In genomic region chr16:30464078-30464477, GRCh38 we compare ENCODE assay signal across 33 cellular contexts. TPM values are rescaled to one million over a fixed set of nuclear protein-coding genes. Genes with fewer than 3 reads are reported as not detected.
"Had no signal": no experiment of that assay in that cellular context is flagged by ENCODE, and none has a peak within 500 bp of the region (broad histone marks: within the 10 kb centered on the region; RNA-seq: fewer than 3 reads in every experiment).

No MANE protein-coding gene starts in this region.

- ATAC-seq: activated CD4-positive, CD25-positive, alpha-beta regulatory T cell treated with anti-CD3 and anti-CD28 coated beads, Interleukin-2, amount 50 U/mL, for 24 hours; activated T-cell treated with anti-CD3 and anti-CD28 coated beads, Interleukin-2, amount 50 U/mL, for 4 hours; gastroesophageal sphincter; left cardiac atrium; left ventricle myocardium superior; pancreas; sciatic nerve; stimulated activated naive CD8-positive, alpha-beta T cell treated with anti-CD3 and anti-CD28 coated beads, Interleukin-15, amount 100 ng/mL, for 72 hours had no signal

- FAIRE-seq: keratinocyte, pancreas, TTC549 had no signal

- H3K4me3 Mint-ChIP-seq: activated CD4-positive, alpha-beta memory T cell treated with anti-CD3 and anti-CD28 coated beads, Interleukin-2, amount 10 ng/mL, durations not matched to agents 7 days and 5 days; activated T-cell treated with anti-CD3 and anti-CD28 coated beads, Interleukin-2, amount 50 U/mL, for 4 hours; brain; neural crest cell; stimulated activated naive CD8-positive, alpha-beta T cell treated with anti-CD3 and anti-CD28 coated beads, Interleukin-15, amount 100 ng/mL, for 72 hours; type B pancreatic cell had no signal

- H3K27me3 Mint-ChIP-seq: activated CD4-positive, alpha-beta memory T cell treated with anti-CD3 and anti-CD28 coated beads, Interleukin-2, amount 10 ng/mL, durations not matched to agents 7 days and 5 days; brain; stimulated activated naive CD8-positive, alpha-beta T cell treated with anti-CD3 and anti-CD28 coated beads, Interleukin-15, amount 100 ng/mL, for 72 hours; type B pancreatic cell had no signal

- H3K4me1 Mint-ChIP-seq: brain, neural crest cell had no signal

- DNase-seq: activated CD4-positive, alpha-beta memory T cell treated with anti-CD3 and anti-CD28 coated beads, Interleukin-2, amount 10 ng/mL, durations not matched to agents 7 days and 5 days; activated CD4-positive, alpha-beta T cell treated with anti-CD3 and anti-CD28 coated beads for 48 hours; activated CD8-positive, alpha-beta memory T cell treated with anti-CD3 and anti-CD28 coated beads, Interleukin-2, amount 50 U/mL, for 48 hours; activated naive CD4-positive, alpha-beta T cell; activated T-cell treated with anti-CD3 and anti-CD28 coated beads, Interleukin-2, amount 50 U/mL, for 4 hours; adrenal gland; cerebellar nuclear complex; colonic mucosa; dorsolateral prefrontal cortex; effector memory CD4-positive, alpha-beta T cell; erythroblast; left cardiac atrium; left ventricle myocardium superior; nucleus accumbens; retina; stimulated activated CD4-positive, alpha-beta T cell treated with anti-CD3 and anti-CD28 coated beads, Interleukin-12 subunit alpha, Interleukin-12 subunit beta, amount 100 ng/mL, for 4 hours; stimulated activated CD4-positive, alpha-beta T cell treated with anti-CD3 and anti-CD28 coated beads, Interleukin-4, amount 100 ng/mL, for 1 hour; stimulated activated naive CD8-positive, alpha-beta T cell treated with anti-CD3 and anti-CD28 coated beads, Interleukin-15, amount 100 ng/mL, for 72 hours; substantia nigra; T-helper 9 cell; WERI-Rb-1 had no signal

- H3K9me3 Mint-ChIP-seq: activated CD4-positive, alpha-beta memory T cell treated with anti-CD3 and anti-CD28 coated beads, Interleukin-2, amount 10 ng/mL, durations not matched to agents 7 days and 5 days; activated naive CD4-positive, alpha-beta T cell treated with anti-CD3 and anti-CD28 coated beads, Interleukin-2, amount 50 U/mL, for 72 hours; activated T-cell treated with anti-CD3 and anti-CD28 coated beads, Interleukin-2, amount 50 U/mL, for 4 hours; neural crest cell; stimulated activated naive CD8-positive, alpha-beta T cell treated with anti-CD3 and anti-CD28 coated beads, Interleukin-15, amount 100 ng/mL, for 72 hours; type B pancreatic cell had no signal

- H3K36me3 Mint-ChIP-seq: activated naive CD4-positive, alpha-beta T cell treated with anti-CD3 and anti-CD28 coated beads, Interleukin-2, amount 50 U/mL, for 72 hours; brain; type B pancreatic cell had no signal

- H3K27ac Mint-ChIP-seq: brain, type B pancreatic cell had no signal

RNA-seq across cellular contexts. Expression of gene ITGAL, which starts 8.5 kb away (rescaled TPM):
- total RNA-seq: cardiac muscle cell, lung microvascular endothelial cell, neural crest cell had no signal
- polyA plus RNA-seq: cardiac muscle cell, keratinocyte had no signal
